8 cellular contexts compared by ENCODE assay signal in genomic region chr9:133701321-133701980, GRCh38.
DNase-seq lines count a peak whose midpoint lies in the region; ATAC-seq lines count a peak whose summit lies in the region.

No MANE protein-coding gene starts in this region.

- no peak for ATAC-seq in GM18870 (IDR thresholded peaks at IDR 0.05; ENCODE audit: unreplicated experiment)

- DNase-seq in T-helper 22 cell (ENCODE audit: low read depth) (peak; percentile 39), activated gamma-delta T cell (lab: John Stamatoyannopoulos, UW) (peak; percentile 35), midbrain (lab: John Stamatoyannopoulos, UW) (peak; percentile 55), superior temporal gyrus (ENCODE audit: extremely low spot score) (peak; percentile 70), ecto neural progenitor cell (ENCODE audit: low spot score) (no peak), putamen (ENCODE audit: low spot score) (no peak), NCI-H774 (lab: John Stamatoyannopoulos, UW) (no peak)

Comparison
In these comparisons a context has a peak if more than half of its experiments do, and no peak if none do; other contexts are left out.
1. DNase-seq: peak in T-helper 22 cell (single experiment), activated gamma-delta T cell (single experiment), midbrain (single experiment) and superior temporal gyrus (single experiment); none in ecto neural progenitor cell (single experiment), putamen (single experiment) and NCI-H774 (single experiment).